ENCODE assay signal across 9 cellular contexts in genomic region chr4:103996059-103996458, GRCh38.
DNase-seq lines count a peak whose midpoint lies in the region; ATAC-seq and TF ChIP-seq lines count a peak whose summit lies in the region.
"Had no signal": no experiment of that assay in that cellular context is flagged by ENCODE, and none has a peak within 500 bp of the region (broad histone marks: within the 10 kb centered on the region; RNA-seq: fewer than 3 reads in every experiment).

No MANE protein-coding gene starts in this region.

- 9 to 18% methylated on average over 2 of the region's 2 CpGs for WGBS in esophagus squamous epithelium, 2 donors
- 7 to 10% (median 9%) methylated on average over 2 of the region's 2 CpGs for WGBS in psoas muscle, 3 donors

- TF ChIP-seq POLR2A in esophagus squamous epithelium (IDR thresholded peaks at IDR 0.05): no peak

- H3K9me3 ChIP-seq in OCI-LY3 (ENCODE audit: insufficient read depth, low read length): no peaks in the 10 kb centered on the region
- peaks cover 0 to 9% (median 0%) of the 10 kb centered on the region in 3 donors for H3K9me3 ChIP-seq in esophagus squamous epithelium
- H3K9me3 ChIP-seq in psoas muscle: no peaks in the 10 kb centered on the region

- H3K9ac ChIP-seq in OCI-LY3 (ENCODE audit: low read length): no peak overlapping the region

- H3K4me3 ChIP-seq in OCI-LY3 (ENCODE audit: low read length): peak overlapping the region; percentile 26; the same call in 1 of the 2 replicates
- peak overlapping the region in 2 of 4 donors; percentile 2 to 6 for H3K4me3 ChIP-seq in esophagus squamous epithelium
- no peak overlapping the region for H3K4me3 ChIP-seq in psoas muscle

- no peaks in the 10 kb centered on the region for H3K36me3 ChIP-seq in OCI-LY3 (replicated peaks; ENCODE audit: low read depth, low read length)
- no peaks in the 10 kb centered on the region for H3K36me3 ChIP-seq in esophagus squamous epithelium
- no peaks in the 10 kb centered on the region for H3K36me3 ChIP-seq in psoas muscle (ENCODE audit: insufficient read depth in 1 of 2, low read depth in 1 of 2)

- H4K20me1 ChIP-seq in OCI-LY3 (ENCODE audit: insufficient read depth, low read length): no peaks in the 10 kb centered on the region

- H2AFZ ChIP-seq in OCI-LY3 (ENCODE audit: low read depth, low read length): peak overlapping the region; percentile 47; the same call in 1 of the 2 replicates

- no peak for ATAC-seq in HG03280 (IDR thresholded peaks at IDR 0.05; ENCODE audit: unreplicated experiment)
- no peak for ATAC-seq in GM19397 (IDR thresholded peaks at IDR 0.05; ENCODE audit: unreplicated experiment)
- no peak for ATAC-seq in psoas muscle

- DNase-seq in DMS 273 (lab: John Stamatoyannopoulos, UW; ENCODE audit: unreplicated experiment) (peak; percentile 12), DMS 273 treated with DMSO at 0.1 percent for 48 hours (lab: John Stamatoyannopoulos, UW) (no peak), esophagus squamous epithelium (lab: John Stamatoyannopoulos, UW) (no peak), putamen (ENCODE audit: low spot score) (peak; percentile 50), psoas muscle (no peak)
- DNase-seq: activated naive CD8-positive, alpha-beta T cell treated with anti-CD3 and anti-CD28 coated beads, Interleukin-2, amount 10 ng/mL, durations not matched to agents 7 days and 5 days had no signal

- H3K27me3 ChIP-seq in OCI-LY3 (ENCODE audit: low read depth, low read length): no peaks in the 10 kb centered on the region
- H3K27me3 ChIP-seq in esophagus squamous epithelium: no peaks in the 10 kb centered on the region
- H3K27me3 ChIP-seq in psoas muscle (ENCODE audit: insufficient read depth in 3 of 3, low read length in 2 of 3): no peaks in the 10 kb centered on the region

- intact Hi-C loops in esophagus squamous epithelium (cut with DNase I) (no loop called here), psoas muscle (cut with DNase I) (no loop called here)

- H3K79me2 ChIP-seq in OCI-LY3 (ENCODE audit: low read length): no peaks in the 10 kb centered on the region

- TF ChIP-seq CTCF in OCI-LY3 (IDR thresholded peaks at IDR 0.05; ENCODE audit: low read depth, low read length) (peak; percentile 47), esophagus squamous epithelium (IDR thresholded peaks at IDR 0.05) (peak in 2 of 6 experiments; percentile 12 to 30), psoas muscle (IDR thresholded peaks at IDR 0.05) (no peak)

- H3K27ac ChIP-seq in OCI-LY3 (ENCODE audit: low read length) (no peak overlapping the region), esophagus squamous epithelium (peak overlapping the region in 3 of 4 donors; percentile 21 to 75 (median 72)), psoas muscle (no peak overlapping the region)

- H3K4me1 ChIP-seq in OCI-LY3 (ENCODE audit: low read length): no peaks in the 10 kb centered on the region
- peaks cover 0 to 21% (median 4%) of the 10 kb centered on the region in 3 donors for H3K4me1 ChIP-seq in esophagus squamous epithelium
- H3K4me1 ChIP-seq in psoas muscle: no peaks in the 10 kb centered on the region

- H3K4me2 ChIP-seq in OCI-LY3 (ENCODE audit: low read length): peak overlapping the region; percentile 37; the same call in 1 of the 2 replicates

Comparison
In these comparisons a context has a peak if more than half of its experiments do, and no peak if none do; other contexts are left out.
1. DNase-seq: peak in DMS 273 (single experiment) and putamen (single experiment); none in DMS 273 treated with DMSO at 0.1 percent for 48 hours (single experiment), esophagus squamous epithelium (single experiment) and psoas muscle (0 of 2).
2. H3K27ac ChIP-seq: peak in esophagus squamous epithelium (3 of 4); none in OCI-LY3 (single experiment) and psoas muscle (single experiment).